Comparison of ENCODE assay signal across 2 cellular contexts in the genomic region with DNA sequence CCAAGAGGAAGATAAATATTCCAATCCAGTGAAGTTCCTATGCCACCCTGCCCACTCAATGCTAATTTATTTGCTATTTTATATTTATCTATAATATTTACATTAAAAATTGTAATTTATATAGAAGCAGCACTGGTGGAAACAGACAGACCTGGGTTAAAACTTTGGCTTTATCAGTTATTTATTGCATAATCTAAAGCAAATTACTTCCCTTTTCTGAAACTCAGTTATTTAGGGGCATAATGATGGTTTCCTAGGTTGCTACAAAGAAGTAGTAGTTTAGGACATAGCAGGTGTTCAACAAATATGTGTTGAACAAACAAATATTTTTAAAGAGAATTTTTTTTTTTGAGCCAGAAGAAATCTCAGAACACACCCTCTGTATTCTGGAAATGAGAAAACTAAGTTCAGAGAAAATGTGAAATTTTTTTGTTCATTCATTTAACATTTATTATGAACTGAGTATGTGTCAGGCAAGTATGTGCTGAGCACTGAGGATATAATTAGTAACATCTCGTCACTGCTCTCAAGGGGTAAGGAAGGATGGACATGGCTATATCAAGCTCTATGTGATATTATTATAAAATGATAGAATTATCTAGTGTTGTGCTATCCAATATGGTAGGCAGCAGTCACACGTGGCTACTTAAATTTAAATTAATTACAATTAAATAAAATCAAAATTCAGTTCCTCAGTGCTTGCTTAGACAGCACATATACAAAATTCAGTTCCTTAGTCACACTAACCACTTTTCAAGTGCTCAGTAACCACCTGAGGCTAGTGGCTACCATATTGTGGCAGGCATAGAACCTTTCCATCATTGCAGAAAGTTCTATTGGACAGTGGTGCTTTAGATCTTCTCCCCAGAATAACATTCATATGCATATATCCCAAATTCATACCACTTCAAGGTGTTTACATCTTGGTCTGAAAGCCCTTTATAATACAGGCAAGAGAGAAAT.
TF ChIP-seq lines count a peak whose summit lies in the region.

No MANE protein-coding gene starts in this region.

TF ChIP-seq in SK-N-SH, 30 proteins besides CTCF, POLR2A, EP300 and RAD21:
- no peak for TF ChIP-seq FOXM1 (IDR thresholded peaks at IDR 0.05; ENCODE audit: low read depth)
- no peak for TF ChIP-seq ELF1 (IDR thresholded peaks at IDR 0.05)
- no peak for TF ChIP-seq SMC3 (IDR thresholded peaks at IDR 0.05; ENCODE audit: low read depth, low read length)
- no peak for TF ChIP-seq RCOR1 (IDR thresholded peaks at IDR 0.05; ENCODE audit: low read length)
- no peak for TF ChIP-seq TAF1 (IDR thresholded peaks at IDR 0.05; ENCODE audit: borderline replicate concordance, low read depth, low read length)
- TF ChIP-seq RXRA (IDR thresholded peaks at IDR 0.05; ENCODE audit: borderline replicate concordance, low read depth), result no peak

TF ChIP-seq in SK-N-SH treated with all-trans-retinoic acid at 6 μM for 48 hours, 23 proteins besides CTCF, POLR2A, EP300 and RAD21:
- no peak for TF ChIP-seq ZC3H10 (CRISPR knock-in tag; IDR thresholded peaks at IDR 0.05)
- TF ChIP-seq, protein P1, sequence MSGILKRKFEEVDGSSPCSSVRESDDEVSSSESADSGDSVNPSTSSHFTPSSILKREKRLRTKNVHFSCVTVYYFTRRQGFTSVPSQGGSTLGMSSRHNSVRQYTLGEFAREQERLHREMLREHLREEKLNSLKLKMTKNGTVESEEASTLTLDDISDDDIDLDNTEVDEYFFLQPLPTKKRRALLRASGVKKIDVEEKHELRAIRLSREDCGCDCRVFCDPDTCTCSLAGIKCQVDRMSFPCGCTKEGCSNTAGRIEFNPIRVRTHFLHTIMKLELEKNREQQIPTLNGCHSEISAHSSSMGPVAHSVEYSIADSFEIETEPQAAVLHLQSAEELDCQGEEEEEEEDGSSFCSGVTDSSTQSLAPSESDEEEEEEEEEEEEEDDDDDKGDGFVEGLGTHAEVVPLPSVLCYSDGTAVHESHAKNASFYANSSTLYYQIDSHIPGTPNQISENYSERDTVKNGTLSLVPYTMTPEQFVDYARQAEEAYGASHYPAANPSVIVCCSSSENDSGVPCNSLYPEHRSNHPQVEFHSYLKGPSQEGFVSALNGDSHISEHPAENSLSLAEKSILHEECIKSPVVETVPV (CRISPR knock-in tag; IDR thresholded peaks at IDR 0.05), result no peak
- no peak for TF ChIP-seq TOX (CRISPR knock-in tag; IDR thresholded peaks at IDR 0.05; ENCODE audit: borderline replicate concordance)
- no peak for TF ChIP-seq ZFP30 (CRISPR knock-in tag; IDR thresholded peaks at IDR 0.05)
- no peak for TF ChIP-seq ZFP3 (CRISPR knock-in tag; IDR thresholded peaks at IDR 0.05)
- TF ChIP-seq, protein P2, sequence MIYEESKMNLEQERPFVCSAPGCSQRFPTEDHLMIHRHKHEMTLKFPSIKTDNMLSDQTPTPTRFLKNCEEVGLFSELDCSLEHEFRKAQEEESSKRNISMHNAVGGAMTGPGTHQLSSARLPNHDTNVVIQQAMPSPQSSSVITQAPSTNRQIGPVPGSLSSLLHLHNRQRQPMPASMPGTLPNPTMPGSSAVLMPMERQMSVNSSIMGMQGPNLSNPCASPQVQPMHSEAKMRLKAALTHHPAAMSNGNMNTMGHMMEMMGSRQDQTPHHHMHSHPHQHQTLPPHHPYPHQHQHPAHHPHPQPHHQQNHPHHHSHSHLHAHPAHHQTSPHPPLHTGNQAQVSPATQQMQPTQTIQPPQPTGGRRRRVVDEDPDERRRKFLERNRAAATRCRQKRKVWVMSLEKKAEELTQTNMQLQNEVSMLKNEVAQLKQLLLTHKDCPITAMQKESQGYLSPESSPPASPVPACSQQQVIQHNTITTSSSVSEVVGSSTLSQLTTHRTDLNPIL (CRISPR knock-in tag; IDR thresholded peaks at IDR 0.05; ENCODE audit: low read depth), result no peak
- TF ChIP-seq ARNTL (CRISPR knock-in tag; IDR thresholded peaks at IDR 0.05; ENCODE audit: borderline replicate concordance, low read depth), result no peak
- no peak for TF ChIP-seq BACH2 (CRISPR knock-in tag; IDR thresholded peaks at IDR 0.05; ENCODE audit: borderline replicate concordance)
- TF ChIP-seq, protein P3, sequence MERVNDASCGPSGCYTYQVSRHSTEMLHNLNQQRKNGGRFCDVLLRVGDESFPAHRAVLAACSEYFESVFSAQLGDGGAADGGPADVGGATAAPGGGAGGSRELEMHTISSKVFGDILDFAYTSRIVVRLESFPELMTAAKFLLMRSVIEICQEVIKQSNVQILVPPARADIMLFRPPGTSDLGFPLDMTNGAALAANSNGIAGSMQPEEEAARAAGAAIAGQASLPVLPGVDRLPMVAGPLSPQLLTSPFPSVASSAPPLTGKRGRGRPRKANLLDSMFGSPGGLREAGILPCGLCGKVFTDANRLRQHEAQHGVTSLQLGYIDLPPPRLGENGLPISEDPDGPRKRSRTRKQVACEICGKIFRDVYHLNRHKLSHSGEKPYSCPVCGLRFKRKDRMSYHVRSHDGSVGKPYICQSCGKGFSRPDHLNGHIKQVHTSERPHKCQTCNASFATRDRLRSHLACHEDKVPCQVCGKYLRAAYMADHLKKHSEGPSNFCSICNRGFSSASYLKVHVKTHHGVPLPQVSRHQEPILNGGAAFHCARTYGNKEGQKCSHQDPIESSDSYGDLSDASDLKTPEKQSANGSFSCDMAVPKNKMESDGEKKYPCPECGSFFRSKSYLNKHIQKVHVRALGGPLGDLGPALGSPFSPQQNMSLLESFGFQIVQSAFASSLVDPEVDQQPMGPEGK (CRISPR knock-in tag; IDR thresholded peaks at IDR 0.05; ENCODE audit: borderline replicate concordance), result no peak
- TF ChIP-seq ESRRG (CRISPR knock-in tag; IDR thresholded peaks at IDR 0.05), result no peak
- TF ChIP-seq SNAI2 (CRISPR knock-in tag; IDR thresholded peaks at IDR 0.05), result no peak
- no peak for TF ChIP-seq ZNF70 (CRISPR knock-in tag; IDR thresholded peaks at IDR 0.05)
- no peak for TF ChIP-seq ZNF8 (CRISPR knock-in tag; IDR thresholded peaks at IDR 0.05)
- TF ChIP-seq TCF4 (CRISPR knock-in tag; IDR thresholded peaks at IDR 0.05; ENCODE audit: borderline replicate concordance), result no peak
- no peak for TF ChIP-seq RARB (CRISPR knock-in tag; IDR thresholded peaks at IDR 0.05)
- no peak for TF ChIP-seq GLIS3 (CRISPR knock-in tag; IDR thresholded peaks at IDR 0.05)
